Comparison of ENCODE assay signal across 17 cellular contexts in the genomic region with DNA sequence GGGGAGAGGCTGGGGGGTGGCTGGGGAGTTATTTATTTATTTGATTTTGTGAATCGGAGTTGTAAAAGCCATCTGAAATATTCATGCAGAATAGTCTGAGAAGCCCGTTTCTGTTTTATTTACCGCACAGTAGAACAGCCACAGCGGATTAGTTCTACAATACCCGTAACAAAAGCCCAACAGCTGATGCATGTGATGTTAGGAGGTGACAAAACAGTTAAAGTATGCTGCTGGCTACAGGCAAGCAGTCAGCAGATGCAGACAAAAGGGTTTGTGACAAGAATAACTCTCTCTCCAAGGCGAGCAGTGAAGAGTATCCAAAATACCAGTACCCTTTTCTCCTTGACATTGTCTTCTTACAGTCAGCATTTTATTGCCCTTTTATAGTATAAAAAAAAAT. TPM values are rescaled to one million over a fixed set of nuclear protein-coding genes. Genes with fewer than 3 reads are reported as not detected.
A peak's percentile ranks its signal among the peaks of the same experiment; 100 is the strongest.
DNase-seq lines count a peak whose midpoint lies in the region; ATAC-seq and TF ChIP-seq lines count a peak whose summit lies in the region.
"Had no signal": no experiment of that assay in that cellular context is flagged by ENCODE, and none has a peak within 500 bp of the region (broad histone marks: within the 10 kb centered on the region; RNA-seq: fewer than 3 reads in every experiment).

No MANE protein-coding gene starts in this region.

- CTCF ChIA-PET in HEK293T (lab: Yijun Ruan, JAX), result interaction anchor here (0.6 kb wide), 1 partner anchor 17 kb away, joined by 3 read pairs; no protein-coding TSS in a partner anchor
- CTCF ChIA-PET in CD4-positive, alpha-beta T cell (lab: Charles Lee), result no interaction called here

- no peaks in the 10 kb centered on the region for H3K4me1 Mint-ChIP-seq in CD4-positive, alpha-beta T cell (ENCODE audit: low read depth)
- H3K4me1 Mint-ChIP-seq: activated B cell treated with CpG ODN at 0.5 μM for 24 hours had no signal

- TF ChIP-seq POLR2A in prostate gland (IDR thresholded peaks at IDR 0.05), result no peak

- ATAC-seq in CD4-positive, alpha-beta T cell (ENCODE audit: poor library complexity), result no peak

- intact Hi-C loops in prostate gland (cut with DNase I), result no loop called here
- intact Hi-C loops in CD4-positive, alpha-beta T cell (cut with DNase I, micrococcal nuclease), result no loop called here

- H3K36me3 ChIP-seq in HAP-1 (replicated peaks), result no peaks in the 10 kb centered on the region
- no peaks in the 10 kb centered on the region for H3K36me3 ChIP-seq in prostate gland

- no peaks in the 10 kb centered on the region for H3K9me3 ChIP-seq in HAP-1
- H3K9me3 ChIP-seq in prostate gland, result no peaks in the 10 kb centered on the region
- H3K9me3 ChIP-seq in CD4-positive, alpha-beta T cell (ENCODE audit: control insufficient read depth, low read length), result no peaks in the 10 kb centered on the region

- H3K4me1 ChIP-seq in HAP-1 (peaks cover 13% of the 10 kb centered on the region), prostate gland (replicated peaks) (no peaks in the 10 kb centered on the region)

- no peak overlapping the region for H3K27ac Mint-ChIP-seq in CD4-positive, alpha-beta T cell
- H3K27ac Mint-ChIP-seq: activated B cell treated with CpG ODN at 0.5 μM for 24 hours; dendritic cell treated with granulocyte-macrophage colony-stimulating factor and Interleukin-4, amounts not matched to agents 40 ng/mL and 50 ng/mL, for 4 days had no signal

- 75% methylated on average over 6 of the region's 6 CpGs for WGBS in prostate gland

- no peaks in the 10 kb centered on the region for H3K36me3 Mint-ChIP-seq in CD4-positive, alpha-beta T cell (ENCODE audit: low read depth)

- H3K4me3 ChIP-seq in HAP-1 (no peak overlapping the region), retinal pigment epithelial cell (ENCODE audit: low read length) (no peak overlapping the region), prostate gland (no peak overlapping the region)

- H3K27ac ChIP-seq in cingulate gyrus (ENCODE audit: low read depth, low read length) (peak overlapping the region; percentile 30), prostate gland (no peak overlapping the region)
- H3K27ac ChIP-seq in CD4-positive, alpha-beta T cell (ENCODE audit: low read depth, low read length), result no peak overlapping the region

- H3K4me3 Mint-ChIP-seq in CD4-positive, alpha-beta T cell, result no peak overlapping the region
- H3K4me3 Mint-ChIP-seq: activated B cell treated with CpG ODN at 0.5 μM for 24 hours; dendritic cell treated with granulocyte-macrophage colony-stimulating factor and Interleukin-4, amounts not matched to agents 40 ng/mL and 50 ng/mL, for 4 days had no signal

- H3K27me3 ChIP-seq in HAP-1 (ENCODE audit: low read depth) (no peaks in the 10 kb centered on the region), prostate gland (replicated peaks; ENCODE audit: insufficient read depth) (no peaks in the 10 kb centered on the region)
- H3K27me3 ChIP-seq in CD4-positive, alpha-beta T cell (ENCODE audit: control insufficient read depth, insufficient read depth, low read length), result peaks cover 3% of the 10 kb centered on the region

- POLR2A ChIA-PET in HEK293T (lab: Yijun Ruan, JAX), result no interaction called here
- POLR2A ChIA-PET in CD4-positive, alpha-beta T cell (lab: Charles Lee), result no interaction called here

- DNase-seq in HAP-1 (ENCODE audit: low spot score in 2 of 2) (peak; percentile 65 to 79), iris pigment epithelial cell (ENCODE audit: low read depth) (peak; percentile 13), retinal pigment epithelial cell (ENCODE audit: low read depth) (peak; percentile 5), HEK293T (ENCODE audit: extremely low spot score) (no peak), prostate gland (ENCODE audit: low spot score) (no peak), SIG-M5 treated with dmso at 0.1 percent for 504 hours (lab: John Stamatoyannopoulos, UW; ENCODE audit: unreplicated experiment) (no peak)
- no peak for DNase-seq in CD4-positive, alpha-beta T cell
- DNase-seq: activated B cell treated with CpG ODN at 0.5 μM for 24 hours; activated effector memory CD4-positive, alpha-beta T cell treated with anti-CD3 and anti-CD28 coated beads, Interleukin-2, amount 50 U/mL, for 16 hours; aorta; kidney; NCI-H1092 treated with DMSO at 0.1 percent for 48 hours; NK-92 treated with Interleukin-12 subunit alpha and Interleukin-12 subunit beta, amount 100 ng/mL, for 24 hours; posterior cingulate gyrus; T-helper 1 cell had no signal

- no peaks in the 10 kb centered on the region for H3K9me3 Mint-ChIP-seq in CD4-positive, alpha-beta T cell
- H3K9me3 Mint-ChIP-seq: dendritic cell treated with granulocyte-macrophage colony-stimulating factor and Interleukin-4, amounts not matched to agents 40 ng/mL and 50 ng/mL, for 4 days had no signal

- TF ChIP-seq CTCF in retinal pigment epithelial cell (conservative IDR thresholded peaks at IDR 0.05; ENCODE audit: low read depth, low read length), result no peak
- TF ChIP-seq CTCF in prostate gland (IDR thresholded peaks at IDR 0.05), result no peak
- no peak for TF ChIP-seq CTCF in CD4-positive, alpha-beta T cell (IDR thresholded peaks at IDR 0.05)

- H3K27me3 Mint-ChIP-seq in CD4-positive, alpha-beta T cell, result peaks cover 38% of the 10 kb centered on the region
- H3K27me3 Mint-ChIP-seq: activated B cell treated with CpG ODN at 0.5 μM for 24 hours had no signal

- in situ Hi-C loops in HAP-1 (cut with MboI; ENCODE audit: low sequenced_read_pairs), result no loop called here

TF ChIP-seq in HEK293T, 16 proteins besides CTCF, POLR2A, EP300 and RAD21:
- no peak for TF ChIP-seq FOXK2 (IDR thresholded peaks at IDR 0.05)
- TF ChIP-seq, protein P1, sequence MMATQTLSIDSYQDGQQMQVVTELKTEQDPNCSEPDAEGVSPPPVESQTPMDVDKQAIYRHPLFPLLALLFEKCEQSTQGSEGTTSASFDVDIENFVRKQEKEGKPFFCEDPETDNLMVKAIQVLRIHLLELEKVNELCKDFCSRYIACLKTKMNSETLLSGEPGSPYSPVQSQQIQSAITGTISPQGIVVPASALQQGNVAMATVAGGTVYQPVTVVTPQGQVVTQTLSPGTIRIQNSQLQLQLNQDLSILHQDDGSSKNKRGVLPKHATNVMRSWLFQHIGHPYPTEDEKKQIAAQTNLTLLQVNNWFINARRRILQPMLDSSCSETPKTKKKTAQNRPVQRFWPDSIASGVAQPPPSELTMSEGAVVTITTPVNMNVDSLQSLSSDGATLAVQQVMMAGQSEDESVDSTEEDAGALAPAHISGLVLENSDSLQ (IDR thresholded peaks at IDR 0.05), result no peak
- no peak for TF ChIP-seq LEF1 (IDR thresholded peaks at IDR 0.05; ENCODE audit: borderline replicate concordance)
- no peak for TF ChIP-seq CTBP1 (IDR thresholded peaks at IDR 0.05; ENCODE audit: borderline replicate concordance)
- no peak for TF ChIP-seq ELF4 (IDR thresholded peaks at IDR 0.05)
- no peak for TF ChIP-seq L3MBTL2 (conservative IDR thresholded peaks at IDR 0.05)
- TF ChIP-seq BHLHE40 (IDR thresholded peaks at IDR 0.05; ENCODE audit: borderline replicate concordance), result no peak
- no peak for TF ChIP-seq TARDBP (IDR thresholded peaks at IDR 0.05)
- TF ChIP-seq ARNT (IDR thresholded peaks at IDR 0.05), result no peak
- TF ChIP-seq FOXA1 (IDR thresholded peaks at IDR 0.05), result no peak
- no peak for TF ChIP-seq ZNF384 (IDR thresholded peaks at IDR 0.05)
- no peak for TF ChIP-seq HDGF (IDR thresholded peaks at IDR 0.05; ENCODE audit: borderline replicate concordance)
- no peak for TF ChIP-seq FOXM1 (IDR thresholded peaks at IDR 0.05; ENCODE audit: borderline replicate concordance)
- TF ChIP-seq SUZ12 (IDR thresholded peaks at IDR 0.05), result no peak

RNA-seq across cellular contexts. Expression of a gene that starts 42.0 kb away (rescaled TPM):
- 1 to 10 TPM; 1.1 to 6.2 TPM for total RNA-seq in prostate gland
- under 1 TPM in 1 of 2 experiments, not detected in 1; 0.03 TPM for total RNA-seq in CD4-positive, alpha-beta T cell

Comparison
In these comparisons a context has a peak if more than half of its experiments do, and no peak if none do; other contexts are left out.
1. DNase-seq: peak in HAP-1 (2 of 2), iris pigment epithelial cell (single experiment) and retinal pigment epithelial cell (single experiment); none in HEK293T (single experiment), prostate gland (single experiment), SIG-M5 treated with dmso at 0.1 percent for 504 hours (single experiment) and CD4-positive, alpha-beta T cell (0 of 10).